Comparison of ENCODE assay signal across 17 cellular contexts in the genomic region with DNA sequence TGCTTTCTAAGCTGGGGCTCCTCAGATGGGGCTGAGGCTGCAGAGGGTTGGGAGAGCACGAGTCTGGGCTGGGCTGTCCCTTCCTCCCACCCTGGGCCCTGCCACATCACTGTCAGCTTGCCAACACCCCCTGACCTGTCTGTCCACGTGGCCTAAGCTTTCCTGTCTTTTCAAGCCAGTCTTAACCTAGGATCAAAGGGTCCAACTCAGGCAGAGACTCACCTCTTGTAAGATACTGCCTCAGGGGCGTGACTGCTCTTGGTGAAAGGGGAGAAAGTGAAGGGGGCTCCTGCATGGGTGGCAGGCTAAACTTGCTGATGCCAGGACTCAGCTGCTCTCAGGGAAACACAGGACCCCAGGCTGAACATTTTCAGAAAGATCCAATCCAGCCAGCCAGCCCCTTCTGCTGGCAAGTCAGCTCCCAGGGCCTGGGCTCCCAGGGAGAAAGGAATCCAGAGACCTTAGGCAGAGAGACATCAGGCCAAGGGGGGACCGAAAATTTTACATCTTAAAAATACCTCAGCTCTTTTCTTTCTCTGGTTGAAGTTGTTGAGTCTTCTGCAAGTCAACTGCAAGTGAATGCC.
A peak's percentile ranks its signal among the peaks of the same experiment; 100 is the strongest.
DNase-seq lines count a peak whose midpoint lies in the region; ATAC-seq and TF ChIP-seq lines count a peak whose summit lies in the region.
"Had no signal": no experiment of that assay in that cellular context is flagged by ENCODE, and none has a peak within 500 bp of the region (broad histone marks: within the 10 kb centered on the region; RNA-seq: fewer than 3 reads in every experiment).

No MANE protein-coding gene starts in this region.

- TF ChIP-seq POLR2A in stomach (IDR thresholded peaks at IDR 0.05): no peak

- no peaks in the 10 kb centered on the region for H3K27me3 ChIP-seq in stomach
- H3K27me3 ChIP-seq: ascending aorta, hepatocyte, testis had no signal

- no peaks in the 10 kb centered on the region for H3K9me3 Mint-ChIP-seq in activated CD4-positive, alpha-beta memory T cell treated with anti-CD3 and anti-CD28 coated beads for 36 hours
- H3K9me3 Mint-ChIP-seq in activated CD4-positive, alpha-beta memory T cell treated with anti-CD3 and anti-CD28 coated beads, Interleukin-2, amount 10 ng/mL, durations not matched to agents 7 days and 5 days: peaks cover 1% of the 10 kb centered on the region
- no peaks in the 10 kb centered on the region for H3K9me3 Mint-ChIP-seq in activated CD8-positive, alpha-beta memory T cell treated with anti-CD3 and anti-CD28 coated beads, Interleukin-2, amount 10 ng/mL, durations not matched to agents 7 days and 5 days (ENCODE audit: low read depth)
- peaks cover 3% of the 10 kb centered on the region for H3K9me3 Mint-ChIP-seq in WTC11
- H3K9me3 Mint-ChIP-seq: memory B cell had no signal

- peaks cover 33 to 61% (median 45%) of the 10 kb centered on the region in 4 donors for H3K4me1 ChIP-seq in stomach

- peak overlapping the region; percentile 13 for H3K27ac Mint-ChIP-seq in activated CD4-positive, alpha-beta memory T cell treated with anti-CD3 and anti-CD28 coated beads for 36 hours
- H3K27ac Mint-ChIP-seq in activated CD4-positive, alpha-beta memory T cell treated with anti-CD3 and anti-CD28 coated beads, Interleukin-2, amount 10 ng/mL, durations not matched to agents 7 days and 5 days: no peak overlapping the region
- H3K27ac Mint-ChIP-seq in activated CD8-positive, alpha-beta memory T cell treated with anti-CD3 and anti-CD28 coated beads, Interleukin-2, amount 10 ng/mL, durations not matched to agents 7 days and 5 days: no peak overlapping the region
- no peak overlapping the region for H3K27ac Mint-ChIP-seq in WTC11
- H3K27ac Mint-ChIP-seq: CD4-positive, CD25-positive, alpha-beta regulatory T cell had no signal

- no peak overlapping the region for H3K4me3 Mint-ChIP-seq in activated CD4-positive, alpha-beta memory T cell treated with anti-CD3 and anti-CD28 coated beads for 36 hours
- H3K4me3 Mint-ChIP-seq in activated CD4-positive, alpha-beta memory T cell treated with anti-CD3 and anti-CD28 coated beads, Interleukin-2, amount 10 ng/mL, durations not matched to agents 7 days and 5 days: no peak overlapping the region
- no peak overlapping the region for H3K4me3 Mint-ChIP-seq in activated CD8-positive, alpha-beta memory T cell treated with anti-CD3 and anti-CD28 coated beads, Interleukin-2, amount 10 ng/mL, durations not matched to agents 7 days and 5 days
- no peak overlapping the region for H3K4me3 Mint-ChIP-seq in WTC11
- H3K4me3 Mint-ChIP-seq: CD4-positive, CD25-positive, alpha-beta regulatory T cell; memory B cell had no signal

- H3K36me3 Mint-ChIP-seq in activated CD4-positive, alpha-beta memory T cell treated with anti-CD3 and anti-CD28 coated beads for 36 hours: peaks cover 2% of the 10 kb centered on the region
- H3K36me3 Mint-ChIP-seq in activated CD4-positive, alpha-beta memory T cell treated with anti-CD3 and anti-CD28 coated beads, Interleukin-2, amount 10 ng/mL, durations not matched to agents 7 days and 5 days (ENCODE audit: low read depth): no peaks in the 10 kb centered on the region
- H3K36me3 Mint-ChIP-seq in activated CD8-positive, alpha-beta memory T cell treated with anti-CD3 and anti-CD28 coated beads, Interleukin-2, amount 10 ng/mL, durations not matched to agents 7 days and 5 days: peaks cover 3% of the 10 kb centered on the region
- H3K36me3 Mint-ChIP-seq in WTC11: no peaks in the 10 kb centered on the region
- H3K36me3 Mint-ChIP-seq: CD4-positive, CD25-positive, alpha-beta regulatory T cell; memory B cell had no signal

- H3K4me1 Mint-ChIP-seq in activated CD4-positive, alpha-beta memory T cell treated with anti-CD3 and anti-CD28 coated beads for 36 hours (ENCODE audit: low read depth): peaks cover 58% of the 10 kb centered on the region
- peaks cover 66% of the 10 kb centered on the region for H3K4me1 Mint-ChIP-seq in activated CD4-positive, alpha-beta memory T cell treated with anti-CD3 and anti-CD28 coated beads, Interleukin-2, amount 10 ng/mL, durations not matched to agents 7 days and 5 days
- H3K4me1 Mint-ChIP-seq in activated CD8-positive, alpha-beta memory T cell treated with anti-CD3 and anti-CD28 coated beads, Interleukin-2, amount 10 ng/mL, durations not matched to agents 7 days and 5 days: peaks cover 55% of the 10 kb centered on the region
- 0 out of 2 replicates have a peak, but pooled peaks cover 8% of the 10 kb centered on the region for H3K4me1 Mint-ChIP-seq in WTC11

- intact Hi-C loops in activated CD4-positive, alpha-beta memory T cell treated with anti-CD3 and anti-CD28 coated beads for 36 hours (cut with micrococcal nuclease): no loop called here
- intact Hi-C loops in stomach (cut with DNase I; ENCODE audit: low total_unique reads): no loop called here

- H3K4me3 ChIP-seq in stomach: no peak overlapping the region
- H3K4me3 ChIP-seq: ascending aorta, hepatocyte, testis had no signal

- no peak for TF ChIP-seq EP300 in stomach (IDR thresholded peaks at IDR 0.05)

- POLR2A ChIA-PET in activated CD4-positive, alpha-beta memory T cell treated with anti-CD3 and anti-CD28 coated beads for 36 hours (lab: Charles Lee): interaction anchor here (0.8 to 6.1 kb wide), 6 partner anchors 20 to 144 kb away, joined by 3 to 63 read pairs (median 3); a partner anchor contains a TSS
- POLR2A ChIA-PET in activated CD4-positive, alpha-beta memory T cell treated with anti-CD3 and anti-CD28 coated beads, Interleukin-2, amount 10 ng/mL, durations not matched to agents 7 days and 5 days (lab: Charles Lee): interaction anchor here (0.9 to 6.8 kb wide), 6 partner anchors 16 to 147 kb away, joined by 3 to 46 read pairs (median 5); no protein-coding TSS in a partner anchor
- POLR2A ChIA-PET in GM10248 (lab: Yijun Ruan, JAX) (no interaction called here), WTC11 (lab: Charles Lee) (no interaction called here)

- no peaks in the 10 kb centered on the region for H3K9me3 ChIP-seq in stomach
- H3K9me3 ChIP-seq: testis had no signal

- CTCF ChIA-PET in activated CD4-positive, alpha-beta memory T cell treated with anti-CD3 and anti-CD28 coated beads for 36 hours (lab: Charles Lee): interaction anchor here (0.6 to 2.2 kb wide), 2 partner anchors 17 to 155 kb away, joined by 3 to 5 read pairs; no protein-coding TSS in a partner anchor
- CTCF ChIA-PET in activated CD4-positive, alpha-beta memory T cell treated with anti-CD3 and anti-CD28 coated beads, Interleukin-2, amount 10 ng/mL, durations not matched to agents 7 days and 5 days (lab: Charles Lee): interaction anchor here (0.6 kb wide), 1 partner anchor 835 kb away, joined by 3 read pairs; no protein-coding TSS in a partner anchor
- CTCF ChIA-PET in activated CD8-positive, alpha-beta memory T cell treated with anti-CD3 and anti-CD28 coated beads, Interleukin-2, amount 10 ng/mL, durations not matched to agents 7 days and 5 days (lab: Charles Lee): interaction anchor here (1.2 to 10.1 kb wide), 3 partner anchors 9 to 63 kb away, joined by 3 to 117 read pairs (median 3); no protein-coding TSS in a partner anchor
- CTCF ChIA-PET in GM10248 (lab: Yijun Ruan, JAX) (interaction anchor here (0.8 to 2.3 kb wide), 5 partner anchors 8 to 147 kb away, joined by 3 to 14 read pairs (median 3); no protein-coding TSS in a partner anchor), WTC11 (lab: Charles Lee) (interaction anchor here (0.9 to 1.5 kb wide), 3 partner anchors 12 to 155 kb away, joined by 3 to 5 read pairs (median 4); no protein-coding TSS in a partner anchor)

- DNase-seq in activated CD4-positive, alpha-beta memory T cell treated with anti-CD3 and anti-CD28 coated beads for 36 hours: no peak
- no peak for DNase-seq in activated CD4-positive, alpha-beta memory T cell treated with anti-CD3 and anti-CD28 coated beads, Interleukin-2, amount 10 ng/mL, durations not matched to agents 7 days and 5 days
- DNase-seq in activated CD8-positive, alpha-beta memory T cell treated with anti-CD3 and anti-CD28 coated beads, Interleukin-2, amount 10 ng/mL, durations not matched to agents 7 days and 5 days: peak; percentile 21
- DNase-seq in mesenteric fat pad (ENCODE audit: low spot score): peak; percentile 60
- peak; percentile 23 for DNase-seq in stomach
- no peak for DNase-seq in GM10248 (ENCODE audit: extremely low spot score)
- DNase-seq in WTC11 (ENCODE audit: low spot score): no peak
- DNase-seq: CD4-positive, CD25-positive, alpha-beta regulatory T cell; DMS79; NCI-H2081 treated with DMSO at 0.1 percent for 48 hours; NCI-H69; testis had no signal

- no peak for ATAC-seq in activated CD8-positive, alpha-beta memory T cell treated with anti-CD3 and anti-CD28 coated beads, Interleukin-2, amount 10 ng/mL, durations not matched to agents 7 days and 5 days
- ATAC-seq in HG02973 (IDR thresholded peaks at IDR 0.05; ENCODE audit: unreplicated experiment) (no peak), WTC11 (no peak)
- ATAC-seq: right cardiac atrium had no signal

- TF ChIP-seq CTCF in stomach (IDR thresholded peaks at IDR 0.05) (no peak), GM10248 (IDR thresholded peaks at IDR 0.05; ENCODE audit: control extremely low read depth, extremely low read depth, low read depth, missing control alignments) (no peak), WTC11 (IDR thresholded peaks at IDR 0.05) (no peak)

- no peaks in the 10 kb centered on the region for H3K36me3 ChIP-seq in stomach
- H3K36me3 ChIP-seq: ascending aorta had no signal

- peak overlapping the region in 2 of 5 donors; percentile 14 to 61 for H3K27ac ChIP-seq in stomach
- H3K27ac ChIP-seq: ascending aorta, testis had no signal

- H3K27me3 Mint-ChIP-seq in activated CD4-positive, alpha-beta memory T cell treated with anti-CD3 and anti-CD28 coated beads for 36 hours: no peaks in the 10 kb centered on the region
- H3K27me3 Mint-ChIP-seq in activated CD4-positive, alpha-beta memory T cell treated with anti-CD3 and anti-CD28 coated beads, Interleukin-2, amount 10 ng/mL, durations not matched to agents 7 days and 5 days: no peaks in the 10 kb centered on the region
- H3K27me3 Mint-ChIP-seq in activated CD8-positive, alpha-beta memory T cell treated with anti-CD3 and anti-CD28 coated beads, Interleukin-2, amount 10 ng/mL, durations not matched to agents 7 days and 5 days: no peaks in the 10 kb centered on the region
- no peaks in the 10 kb centered on the region for H3K27me3 Mint-ChIP-seq in WTC11 (ENCODE audit: low read depth)
- H3K27me3 Mint-ChIP-seq: CD4-positive, CD25-positive, alpha-beta regulatory T cell had no signal

- 78 to 87% (median 85%) methylated on average over 4 of the region's 4 CpGs for WGBS in stomach, 5 donors

TF ChIP-seq in WTC11, 78 proteins besides CTCF, POLR2A, EP300 and RAD21 (continues in another document):
- TF ChIP-seq RORB (CRISPR knock-in tag; IDR thresholded peaks at IDR 0.05): no peak
- TF ChIP-seq, protein P1, sequence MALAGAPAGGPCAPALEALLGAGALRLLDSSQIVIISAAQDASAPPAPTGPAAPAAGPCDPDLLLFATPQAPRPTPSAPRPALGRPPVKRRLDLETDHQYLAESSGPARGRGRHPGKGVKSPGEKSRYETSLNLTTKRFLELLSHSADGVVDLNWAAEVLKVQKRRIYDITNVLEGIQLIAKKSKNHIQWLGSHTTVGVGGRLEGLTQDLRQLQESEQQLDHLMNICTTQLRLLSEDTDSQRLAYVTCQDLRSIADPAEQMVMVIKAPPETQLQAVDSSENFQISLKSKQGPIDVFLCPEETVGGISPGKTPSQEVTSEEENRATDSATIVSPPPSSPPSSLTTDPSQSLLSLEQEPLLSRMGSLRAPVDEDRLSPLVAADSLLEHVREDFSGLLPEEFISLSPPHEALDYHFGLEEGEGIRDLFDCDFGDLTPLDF (CRISPR knock-in tag; IDR thresholded peaks at IDR 0.05): no peak

Comparison
In these comparisons a context has a peak if more than half of its experiments do, and no peak if none do; other contexts are left out.
1. DNase-seq: peak in activated CD8-positive, alpha-beta memory T cell treated with anti-CD3 and anti-CD28 coated beads, Interleukin-2, amount 10 ng/mL, durations not matched to agents 7 days and 5 days (single experiment), mesenteric fat pad (single experiment) and stomach (single experiment); none in activated CD4-positive, alpha-beta memory T cell treated with anti-CD3 and anti-CD28 coated beads for 36 hours (single experiment), activated CD4-positive, alpha-beta memory T cell treated with anti-CD3 and anti-CD28 coated beads, Interleukin-2, amount 10 ng/mL, durations not matched to agents 7 days and 5 days (single experiment), GM10248 (single experiment) and WTC11 (single experiment).
2. POLR2A ChIA-PET loops: an anchor here in activated CD4-positive, alpha-beta memory T cell treated with anti-CD3 and anti-CD28 coated beads for 36 hours (0.8 to 6.1 kb wide) and activated CD4-positive, alpha-beta memory T cell treated with anti-CD3 and anti-CD28 coated beads, Interleukin-2, amount 10 ng/mL, durations not matched to agents 7 days and 5 days (0.9 to 6.8 kb wide); none called in GM10248 and WTC11.